In the genomic region with DNA sequence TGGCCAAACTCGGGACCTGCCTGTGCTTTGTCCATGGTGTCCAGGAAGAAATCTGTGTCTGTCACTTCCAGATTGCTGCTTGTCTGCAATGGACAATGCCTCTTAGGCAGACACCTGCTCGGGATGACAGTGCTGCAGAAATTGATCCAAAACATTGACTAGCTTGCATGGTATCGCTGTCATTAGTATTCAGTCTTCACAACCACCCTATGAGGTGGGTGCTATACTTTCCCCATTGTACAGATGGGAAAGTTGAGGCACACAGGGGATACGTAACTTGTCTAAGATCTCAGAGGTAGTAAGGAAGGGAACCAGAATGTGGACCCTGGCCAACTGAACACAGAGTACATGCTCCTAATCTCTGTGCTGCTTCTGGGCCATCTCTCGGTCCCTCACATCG, we compare ENCODE assay signal across 2 cellular contexts.
TF ChIP-seq lines count a peak whose summit lies in the region.

No MANE protein-coding gene starts in this region.

TF ChIP-seq in IMR-90, 13 proteins besides CTCF, POLR2A, EP300 and RAD21:
- TF ChIP-seq MAZ (IDR thresholded peaks at IDR 0.05; ENCODE audit: borderline replicate concordance, low read depth, low read length) (no peak), CEBPB (IDR thresholded peaks at IDR 0.05; ENCODE audit: low read depth, low read length) (no peak), NFE2L2 (IDR thresholded peaks at IDR 0.05; ENCODE audit: low read depth, low read length) (no peak), CHD1 (IDR thresholded peaks at IDR 0.05; ENCODE audit: low read depth, low read length) (no peak), MXI1 (IDR thresholded peaks at IDR 0.05; ENCODE audit: borderline replicate concordance, low read depth, low read length) (no peak), BHLHE40 (IDR thresholded peaks at IDR 0.05; ENCODE audit: low read depth, low read length) (no peak), RFX5 (IDR thresholded peaks at IDR 0.05; ENCODE audit: low read depth, low read length) (no peak), SMC3 (IDR thresholded peaks at IDR 0.05; ENCODE audit: low read depth, low read length) (no peak)
- TF ChIP-seq, protein P1, sequence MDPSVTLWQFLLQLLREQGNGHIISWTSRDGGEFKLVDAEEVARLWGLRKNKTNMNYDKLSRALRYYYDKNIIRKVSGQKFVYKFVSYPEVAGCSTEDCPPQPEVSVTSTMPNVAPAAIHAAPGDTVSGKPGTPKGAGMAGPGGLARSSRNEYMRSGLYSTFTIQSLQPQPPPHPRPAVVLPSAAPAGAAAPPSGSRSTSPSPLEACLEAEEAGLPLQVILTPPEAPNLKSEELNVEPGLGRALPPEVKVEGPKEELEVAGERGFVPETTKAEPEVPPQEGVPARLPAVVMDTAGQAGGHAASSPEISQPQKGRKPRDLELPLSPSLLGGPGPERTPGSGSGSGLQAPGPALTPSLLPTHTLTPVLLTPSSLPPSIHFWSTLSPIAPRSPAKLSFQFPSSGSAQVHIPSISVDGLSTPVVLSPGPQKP (IDR thresholded peaks at IDR 0.05; ENCODE audit: borderline replicate concordance, low read depth, low read length), result no peak
- TF ChIP-seq, protein P2, sequence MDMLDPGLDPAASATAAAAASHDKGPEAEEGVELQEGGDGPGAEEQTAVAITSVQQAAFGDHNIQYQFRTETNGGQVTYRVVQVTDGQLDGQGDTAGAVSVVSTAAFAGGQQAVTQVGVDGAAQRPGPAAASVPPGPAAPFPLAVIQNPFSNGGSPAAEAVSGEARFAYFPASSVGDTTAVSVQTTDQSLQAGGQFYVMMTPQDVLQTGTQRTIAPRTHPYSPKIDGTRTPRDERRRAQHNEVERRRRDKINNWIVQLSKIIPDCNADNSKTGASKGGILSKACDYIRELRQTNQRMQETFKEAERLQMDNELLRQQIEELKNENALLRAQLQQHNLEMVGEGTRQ (IDR thresholded peaks at IDR 0.05; ENCODE audit: low read depth, low read length), result no peak
TF ChIP-seq in IMR-90: peak in this region for 0.

TF ChIP-seq in endothelial cell of umbilical vein, 7 proteins besides CTCF, POLR2A, EP300 and RAD21:
- no peak for TF ChIP-seq EZH2 (IDR thresholded peaks at IDR 0.05; ENCODE audit: borderline replicate concordance, low read depth, low read length, severe bottlenecking)
- no peak for TF ChIP-seq MYC (IDR thresholded peaks at IDR 0.05; ENCODE audit: low read depth, low read length)
- no peak for TF ChIP-seq GATA2 (IDR thresholded peaks at IDR 0.05; ENCODE audit: insufficient read depth, insufficient read length, low read depth, low read length)
- TF ChIP-seq FOS (IDR thresholded peaks at IDR 0.05; ENCODE audit: borderline replicate concordance, insufficient read depth, low read length), result no peak
- no peak for TF ChIP-seq POLR2AphosphoS5 (IDR thresholded peaks at IDR 0.05; ENCODE audit: insufficient read depth, low read depth, low read length)
- no peak for TF ChIP-seq JUN (IDR thresholded peaks at IDR 0.05; ENCODE audit: borderline replicate concordance, insufficient read depth, insufficient read length, low read depth)
- TF ChIP-seq, protein P3, sequence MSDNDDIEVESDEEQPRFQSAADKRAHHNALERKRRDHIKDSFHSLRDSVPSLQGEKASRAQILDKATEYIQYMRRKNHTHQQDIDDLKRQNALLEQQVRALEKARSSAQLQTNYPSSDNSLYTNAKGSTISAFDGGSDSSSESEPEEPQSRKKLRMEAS (IDR thresholded peaks at IDR 0.05; ENCODE audit: insufficient read depth, insufficient read length), result no peak
